In genomic region chr3:187739561-187740445, GRCh38 we compare ENCODE assay signal across 8 cellular contexts. TPM values are rescaled to one million over a fixed set of nuclear protein-coding genes. Genes with fewer than 3 reads are reported as not detected.
DNase-seq lines count a peak whose midpoint lies in the region; ATAC-seq and TF ChIP-seq lines count a peak whose summit lies in the region.

No MANE protein-coding gene starts in this region.

- peak overlapping the region; percentile 97 for H3K27ac Mint-ChIP-seq in endothelial cell (ENCODE audit: unreplicated experiment)

- TF ChIP-seq CTCF in endothelial cell (IDR thresholded peaks at IDR 0.05; ENCODE audit: unreplicated experiment) = peak; percentile 84

- peak overlapping the region; percentile 89 for H3K4me3 Mint-ChIP-seq in endothelial cell (ENCODE audit: unreplicated experiment)

- H3K27me3 Mint-ChIP-seq in endothelial cell (ENCODE audit: unreplicated experiment) = peaks cover 4% of the 10 kb centered on the region

- H3K36me3 Mint-ChIP-seq in endothelial cell (ENCODE audit: low read depth, unreplicated experiment) = no peaks in the 10 kb centered on the region

- peak; percentile 96 for DNase-seq in EH (ENCODE audit: low read depth)
- DNase-seq in NCI-H524 treated with DMSO at 0.1 percent for 48 hours (lab: John Stamatoyannopoulos, UW) = peak; percentile 39
- DNase-seq in activated T-cell treated with anti-CD3 and anti-CD28 coated beads for 1 hour (ENCODE audit: low read depth) = peak; percentile 64
- peak; percentile 92 for DNase-seq in endothelial cell (ENCODE audit: low spot score)
- DNase-seq in mesenteric fat pad (ENCODE audit: low spot score) = peak; percentile 95
- peak; percentile 77 for DNase-seq in stimulated activated CD8-positive, alpha-beta memory T cell treated with anti-CD3 and anti-CD28 coated beads, Interleukin-12 subunit alpha, Interleukin-12 subunit beta, amount 100 ng/mL, for 4 hours (ENCODE audit: low read depth)
- no peak for DNase-seq in GF-D8 (lab: John Stamatoyannopoulos, UW)

- no peaks in the 10 kb centered on the region for H3K9me3 Mint-ChIP-seq in endothelial cell (ENCODE audit: unreplicated experiment)

- peaks cover 46% of the 10 kb centered on the region for H3K4me1 Mint-ChIP-seq in endothelial cell (ENCODE audit: unreplicated experiment)

- ATAC-seq in HG02759 (IDR thresholded peaks at IDR 0.05; ENCODE audit: unreplicated experiment) = peak; percentile 47

RNA-seq across cellular contexts. Expression of gene BCL6, which starts 5.5 kb away (rescaled TPM):
- 7.6 TPM for total RNA-seq in endothelial cell (ENCODE audit: unreplicated experiment)
- 255 TPM for total RNA-seq in mesenteric fat pad

RNA-seq across cellular contexts. Expression of gene RTP2, which starts 37.4 kb away (rescaled TPM):
- total RNA-seq in endothelial cell (ENCODE audit: unreplicated experiment) (not detected), mesenteric fat pad (not detected)

Comparison
In these comparisons a context has a peak if more than half of its experiments do, and no peak if none do; other contexts are left out.
1. RNA of gene BCL6, which starts 5.5 kb away (total RNA-seq): 255 TPM in mesenteric fat pad (single experiment); 7.6 TPM in endothelial cell (single experiment); every median in the first group is over 10 times any median in the second.